Comparison of ENCODE assay signal across 1 cellular context in genomic region chr12:19465711-19466110, GRCh38.
TF ChIP-seq lines count a peak whose summit lies in the region.

No MANE protein-coding gene starts in this region.

TF ChIP-seq in WTC11, 78 proteins besides CTCF, POLR2A, EP300 and RAD21 (continued from another document):
- TF ChIP-seq CBFB (CRISPR knock-in tag; IDR thresholded peaks at IDR 0.05; ENCODE audit: low read depth) (no peak), CREB1 (CRISPR knock-in tag; IDR thresholded peaks at IDR 0.05) (no peak)
